1 cellular context compared by ENCODE assay signal in genomic region chr13:33228645-33229445, GRCh38.
A peak's percentile ranks its signal among the peaks of the same experiment; 100 is the strongest.
TF ChIP-seq lines count a peak whose summit lies in the region.

No MANE protein-coding gene starts in this region.

TF ChIP-seq in HepG2, 621 proteins besides CTCF, POLR2A, EP300 and RAD21 (continued from another document):
- peak; percentile 52; the same call in 1 of the 2 replicates for TF ChIP-seq ZNF704 (CRISPR knock-in tag; IDR thresholded peaks at IDR 0.05; ENCODE audit: borderline replicate concordance)
- TF ChIP-seq ARID3A (IDR thresholded peaks at IDR 0.05; ENCODE audit: low read depth, low read length) = peak; percentile 62; the same call in 1 of the 2 replicates
- no peak for TF ChIP-seq CERS6 (CRISPR knock-in tag; IDR thresholded peaks at IDR 0.05)
- 0 out of 2 replicates have a peak, but pooled peaks have one; percentile 4 for TF ChIP-seq ZGPAT (CRISPR knock-in tag; IDR thresholded peaks at IDR 0.05)
- TF ChIP-seq ZNF614 (CRISPR knock-in tag; IDR thresholded peaks at IDR 0.05; ENCODE audit: borderline replicate concordance) = no peak
- TF ChIP-seq ONECUT2 (CRISPR knock-in tag; IDR thresholded peaks at IDR 0.05) = peak; percentile 58; the same call in 1 of the 2 replicates
- no peak for TF ChIP-seq FOXA1 (IDR thresholded peaks at IDR 0.05)
- TF ChIP-seq FOXA1 (CRISPR knock-in tag; IDR thresholded peaks at IDR 0.05) = peak; percentile 35; the same call in 1 of the 2 replicates
- TF ChIP-seq GATAD2A (CRISPR knock-in tag; IDR thresholded peaks at IDR 0.05) = peak; percentile 67
- peak; percentile 70; the same call in 1 of the 2 replicates for TF ChIP-seq ELF4 (CRISPR knock-in tag; IDR thresholded peaks at IDR 0.05; ENCODE audit: borderline replicate concordance)
- no peak for TF ChIP-seq ZBTB7B (CRISPR knock-in tag; IDR thresholded peaks at IDR 0.05)
- peak; percentile 27; the same call in 1 of the 2 replicates for TF ChIP-seq ARID4A (CRISPR knock-in tag; IDR thresholded peaks at IDR 0.05; ENCODE audit: borderline replicate concordance)
- TF ChIP-seq ATF4 (CRISPR knock-in tag; IDR thresholded peaks at IDR 0.05) = peak in 1 of 2 experiments; percentile 21; a peak in 1 of 4 replicates
- TF ChIP-seq PHF21A (CRISPR knock-in tag; IDR thresholded peaks at IDR 0.05) = peak; percentile 60; the same call in 1 of the 2 replicates
- peak; percentile 64; the same call in 1 of the 2 replicates for TF ChIP-seq ZNF232 (CRISPR knock-in tag; IDR thresholded peaks at IDR 0.05; ENCODE audit: borderline replicate concordance)
- peak; percentile 83 for TF ChIP-seq STAG1 (CRISPR knock-in tag; IDR thresholded peaks at IDR 0.05)
- no peak for TF ChIP-seq KDM1A (CRISPR knock-in tag; IDR thresholded peaks at IDR 0.05)
- TF ChIP-seq HDAC1 (CRISPR knock-in tag; IDR thresholded peaks at IDR 0.05) = peak; percentile 23
- TF ChIP-seq MAZ (IDR thresholded peaks at IDR 0.05; ENCODE audit: borderline replicate concordance, low read depth, low read length) = no peak
- TF ChIP-seq MAZ (CRISPR knock-in tag; IDR thresholded peaks at IDR 0.05; ENCODE audit: low read depth) = peak; percentile 46; the same call in 1 of the 2 replicates
- peak; percentile 44; the same call in 1 of the 2 replicates for TF ChIP-seq HMG20B (CRISPR knock-in tag; conservative IDR thresholded peaks at IDR 0.05)
- TF ChIP-seq SSRP1 (CRISPR knock-in tag; IDR thresholded peaks at IDR 0.05) = peak; percentile 63; the same call in 1 of the 2 replicates
- TF ChIP-seq E2F1 (CRISPR knock-in tag; IDR thresholded peaks at IDR 0.05) = 0 out of 2 replicates have a peak, but pooled peaks have one; percentile 29
- peak; percentile 99 for TF ChIP-seq GFI1 (CRISPR knock-in tag; IDR thresholded peaks at IDR 0.05; ENCODE audit: borderline replicate concordance)
- TF ChIP-seq GABPB1 (CRISPR knock-in tag; IDR thresholded peaks at IDR 0.05) = no peak
- no peak for TF ChIP-seq KLF15 (CRISPR knock-in tag; IDR thresholded peaks at IDR 0.05; ENCODE audit: borderline replicate concordance)
- TF ChIP-seq ZNF331 (CRISPR knock-in tag; IDR thresholded peaks at IDR 0.05) = 0 out of 2 replicates have a peak, but pooled peaks have one; percentile 1
- peak; percentile 48; the same call in 1 of the 2 replicates for TF ChIP-seq RBFOX2 (IDR thresholded peaks at IDR 0.05; ENCODE audit: low read depth, low read length)
- TF ChIP-seq CHD4 (IDR thresholded peaks at IDR 0.05; ENCODE audit: borderline replicate concordance, low read length) = 0 out of 2 replicates have a peak, but pooled peaks have one; percentile 44
- TF ChIP-seq ZC3H13 (CRISPR knock-in tag; IDR thresholded peaks at IDR 0.05) = peak; percentile 16; the same call in 1 of the 2 replicates
- 0 out of 2 replicates have a peak, but pooled peaks have one; percentile 22 for TF ChIP-seq ZNF142 (CRISPR knock-in tag; IDR thresholded peaks at IDR 0.05)
